ENCODE assay signal across 32 cellular contexts in genomic region chr12:117469883-117470483, GRCh38.
"Had no signal": no experiment of that assay in that cellular context is flagged by ENCODE, and none has a peak within 500 bp of the region (broad histone marks: within the 10 kb centered on the region; RNA-seq: fewer than 3 reads in every experiment).

No MANE protein-coding gene starts in this region.

- H3K4me3 ChIP-seq: adrenal gland, ascending aorta, body of pancreas, breast epithelium, cardiac muscle cell had no signal

- H3K36me3 ChIP-seq: adrenal gland, ascending aorta, brain microvascular endothelial cell, breast epithelium, cardiac muscle cell had no signal

- H3K4me1 ChIP-seq: adrenal gland, ascending aorta, body of pancreas, breast epithelium had no signal

- H3K9me3 ChIP-seq: adrenal gland, body of pancreas had no signal

- ATAC-seq: activated naive CD4-positive, alpha-beta T cell treated with anti-CD3 and anti-CD28 coated beads, Interleukin-2, amount 50 U/mL, for 72 hours; activated naive CD8-positive, alpha-beta T cell treated with anti-CD3 and anti-CD28 coated beads, Interleukin-2, amount 50 U/mL, for 24 hours; activated T-cell treated with anti-CD3 and anti-CD28 coated beads, Interleukin-2, amount 50 U/mL, for 4 hours; activated T-cell treated with anti-CD3 and anti-CD28 coated beads, Interleukin-2, amount 50 U/mL, for 72 hours; activated T-helper 17 cell treated with anti-CD3 and anti-CD28 coated beads, Interleukin-2, amount 50 U/mL, for 72 hours; body of pancreas had no signal

- H3K27ac ChIP-seq: adrenal gland, ascending aorta, body of pancreas, brain microvascular endothelial cell, breast epithelium, cardiac muscle cell had no signal

- FAIRE-seq: astrocyte, colon had no signal

- DNase-seq: activated effector memory CD4-positive, alpha-beta T cell treated with anti-CD3 and anti-CD28 coated beads, Interleukin-2, amount 50 U/mL, for 16 hours; activated effector memory CD4-positive, alpha-beta T cell treated with Interleukin-2 at 50 U/mL for 16 hours; activated gamma-delta T cell; activated gamma-delta T cell treated with Interleukin-2 at 50 U/mL for 16 hours; activated naive CD4-positive, alpha-beta T cell; activated naive CD4-positive, alpha-beta T cell treated with anti-CD3 and anti-CD28 coated beads for 36 hours; activated naive CD4-positive, alpha-beta T cell treated with anti-CD3 and anti-CD28 coated beads, Interleukin-2, amount 10 ng/mL, durations not matched to agents 7 days and 5 days; activated naive CD4-positive, alpha-beta T cell treated with anti-CD3 and anti-CD28 coated beads, Interleukin-2, amount 50 U/mL, for 16 hours; activated naive CD4-positive, alpha-beta T cell treated with Interleukin-2 at 50 U/mL for 16 hours; activated naive CD8-positive, alpha-beta T cell treated with anti-CD3 and anti-CD28 coated beads for 36 hours; activated naive CD8-positive, alpha-beta T cell treated with anti-CD3 and anti-CD28 coated beads, Interleukin-2, amount 10 ng/mL, durations not matched to agents 7 days and 5 days; activated naive CD8-positive, alpha-beta T cell treated with anti-CD3 and anti-CD28 coated beads, Interleukin-2, amount 50 U/mL, for 24 hours; activated T-cell treated with anti-CD3 and anti-CD28 coated beads, Interleukin-2, amount 50 U/mL, for 4 hours; activated T-cell treated with anti-CD3 and anti-CD28 coated beads, Interleukin-2, amount 50 U/mL, for 48 hours; activated T-cell treated with anti-CD3 and anti-CD28 coated beads, Interleukin-2, amount 50 U/mL, for 72 hours; adrenal gland; amniotic stem cell; amygdala; anterior cingulate cortex; aorta; body of pancreas; brain microvascular endothelial cell; caudate nucleus; central memory CD4-positive, alpha-beta T cell; cerebellar nuclear complex had no signal

- H3K27me3 ChIP-seq: adrenal gland, ascending aorta, body of pancreas, brain microvascular endothelial cell, breast epithelium, cardiac muscle cell had no signal
